8 cellular contexts compared by ENCODE assay signal in the genomic region with DNA sequence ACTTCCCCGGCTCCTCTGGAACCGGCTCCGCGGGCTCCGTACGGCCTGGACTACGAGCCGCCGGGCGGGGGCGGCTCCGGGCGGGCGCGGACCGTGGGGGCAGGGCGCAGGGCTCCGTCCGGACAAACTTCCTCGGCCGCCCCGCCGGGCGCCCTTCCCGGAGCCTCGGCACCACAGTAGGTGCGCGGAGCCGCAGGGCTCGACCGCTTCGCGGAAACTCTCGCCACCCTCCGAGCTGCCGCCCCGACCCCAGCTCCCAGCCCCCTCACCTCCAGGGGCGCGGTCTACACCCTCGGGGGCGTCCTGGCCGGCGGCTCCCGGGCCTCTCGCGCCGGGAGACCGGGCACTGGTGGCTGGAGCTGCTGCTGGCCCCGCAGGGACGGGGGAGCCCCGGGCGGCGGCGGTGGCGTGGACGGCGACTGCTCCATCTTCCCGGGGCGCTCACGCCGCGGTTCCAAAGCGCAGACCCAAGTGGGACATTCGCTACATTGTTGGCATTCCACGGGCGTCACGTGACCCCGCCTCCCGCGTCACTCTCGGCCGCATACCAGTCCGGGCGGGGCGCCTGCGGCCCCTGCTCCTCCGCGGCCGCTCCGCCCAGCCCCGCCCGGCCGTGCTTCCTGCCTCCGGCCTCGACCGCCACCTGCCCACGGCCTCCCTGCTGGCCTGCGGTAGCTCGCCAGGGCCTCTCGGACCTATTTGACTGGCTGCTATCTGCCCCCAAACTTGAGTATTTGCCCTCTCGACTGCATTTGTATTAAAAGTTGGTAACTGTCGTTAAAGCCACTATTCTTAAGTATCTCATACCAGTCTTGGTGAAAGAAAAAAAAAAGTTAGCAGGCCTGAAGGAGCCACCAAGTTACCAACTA. TPM values are rescaled to one million over a fixed set of nuclear protein-coding genes. Genes with fewer than 3 reads are reported as not detected.
A peak's percentile ranks its signal among the peaks of the same experiment; 100 is the strongest.
DNase-seq lines count a peak whose midpoint lies in the region; FAIRE-seq and TF ChIP-seq lines count a peak whose summit lies in the region.

TSS of gene LATS2 (minus strand) at position 510 of the 869 bp plus-strand sequence. CDS start 15,560 bp downstream, outside the sequence.

- H3K79me2 ChIP-seq in keratinocyte (ENCODE audit: control insufficient read depth, insufficient read depth, low read length), result peaks cover 37% of the 10 kb centered on the region

- H3K27ac ChIP-seq in keratinocyte (ENCODE audit: control insufficient read depth, insufficient read depth, low read length), result peak within 1 kb of the TSS; percentile 84

- DNase-seq in HFFc6 (peak; percentile 92), NCI-H1048 (lab: John Stamatoyannopoulos, UW) (peak; percentile 76), choroid plexus epithelial cell (ENCODE audit: low read depth) (peak; percentile 97), keratinocyte (ENCODE audit: low read depth, low spot score) (peak; percentile 58), smooth muscle cell of the brain vasculature (ENCODE audit: low read depth, low spot score) (peak; percentile 75), NCI-H1092 treated with DMSO at 0.1 percent for 48 hours (lab: John Stamatoyannopoulos, UW) (no peak)
- DNase-seq in activated CD4-positive, alpha-beta T cell treated with anti-CD3 and anti-CD28 coated beads for 1 hour, result peak; percentile 39

- no peaks in the 10 kb centered on the region for H3K9me3 Mint-ChIP-seq in HFFc6

- peak; percentile 44 for TF ChIP-seq POLR2A in GM15510 (IDR thresholded peaks at IDR 0.05; ENCODE audit: borderline replicate concordance, extremely low read depth, insufficient read length)

- peaks cover 51% of the 10 kb centered on the region for H3K4me1 Mint-ChIP-seq in HFFc6 (ENCODE audit: low read depth)

- peaks cover 7% of the 10 kb centered on the region for H4K20me1 ChIP-seq in keratinocyte (ENCODE audit: control insufficient read depth, extremely low read depth, insufficient read depth, low read length)

- H3K4me1 ChIP-seq in keratinocyte (ENCODE audit: control insufficient read depth, extremely low read depth, insufficient read depth, low read length), result peaks cover 10% of the 10 kb centered on the region

- H3K9me3 ChIP-seq in keratinocyte (ENCODE audit: control insufficient read depth, low read depth, low read length), result no peaks in the 10 kb centered on the region

- no peaks in the 10 kb centered on the region for H3K27me3 ChIP-seq in keratinocyte (ENCODE audit: control insufficient read depth, extremely low read depth, insufficient read depth, low read length)

- peak within 1 kb of the TSS; percentile 87 for H3K27ac Mint-ChIP-seq in HFFc6

- H3K27me3 Mint-ChIP-seq in HFFc6 (ENCODE audit: insufficient read depth), result peaks cover 9% of the 10 kb centered on the region

- peak within 1 kb of the TSS; percentile 90 for H3K4me3 Mint-ChIP-seq in HFFc6

- TF ChIP-seq CTCF in HFFc6 (IDR thresholded peaks at IDR 0.05) (no peak; the same call in 1 of the 2 replicates), choroid plexus epithelial cell (conservative IDR thresholded peaks at IDR 0.05; ENCODE audit: low read depth, low read length) (peak; percentile 20), keratinocyte (optimal IDR thresholded peaks at IDR 0.05 in 1 of 3, IDR thresholded peaks at IDR 0.05 in 1 of 3, conservative IDR thresholded peaks at IDR 0.05 in 1 of 3; ENCODE audit: extremely low read depth in 1 of 3, insufficient read depth in 2 of 3, low read length in 3 of 3) (peak in 2 of 3 experiments; percentile 6 to 29)

- peaks cover 3% of the 10 kb centered on the region for H3K9me1 ChIP-seq in keratinocyte (ENCODE audit: control insufficient read depth, extremely low read depth, insufficient read depth, low read length)

- H3K4me3 ChIP-seq in choroid plexus epithelial cell (ENCODE audit: low read depth, low read length), result peak within 1 kb of the TSS; percentile 79
- peak within 1 kb of the TSS; percentile 73 to 85 (median 83) for H3K4me3 ChIP-seq in keratinocyte (ENCODE audit: control insufficient read depth in 2 of 3, extremely low read depth in 1 of 3, insufficient read depth in 2 of 3, low read depth in 1 of 3, low read length in 3 of 3)

- peak within 1 kb of the TSS; percentile 83 for H2AFZ ChIP-seq in keratinocyte (ENCODE audit: control insufficient read depth, low read length)

- H3K36me3 Mint-ChIP-seq in HFFc6 (ENCODE audit: low read depth), result peaks cover 30% of the 10 kb centered on the region

- H3K9ac ChIP-seq in keratinocyte (ENCODE audit: control insufficient read depth, extremely low read depth, insufficient read depth, low read length), result peak within 1 kb of the TSS; percentile 87

- peak within 1 kb of the TSS; percentile 80 for H3K4me2 ChIP-seq in keratinocyte (ENCODE audit: control insufficient read depth, extremely low read depth, insufficient read depth, low read depth, low read length)

- no peaks in the 10 kb centered on the region for H3K36me3 ChIP-seq in keratinocyte (ENCODE audit: control insufficient read depth in 2 of 2, extremely low read depth in 1 of 2, insufficient read depth in 2 of 2, low read length in 2 of 2)

- dilution Hi-C loops in keratinocyte (cut with MboI; ENCODE audit: extremely low pct_ligation_motif_present, low sequenced_read_pairs), result no loop called here

- FAIRE-seq in keratinocyte (lab: Jason Lieb, UNC), result no peak

RNA-seq across cellular contexts. Expression of gene LATS2, which starts in this region (rescaled TPM):
- total RNA-seq in HFFc6 (2021; fragmentation: NEBNext Ultra II Directional; extraction: Animal tissue kit (Norgen Biotek cat#: 25700)), result 10 to 100 TPM; 43.5 to 54.8 (median 44.9) TPM
- 5.3 to 9.2 TPM (median 6.7 TPM) in 3 replicates for polyA plus RNA-seq in keratinocyte
- polyA plus RNA-seq in keratinocyte (2011; ENCODE audit: low read depth), result 9.3 TPM
- polyA plus RNA-seq in keratinocyte (2011; cell fraction: cytosol; rRNA removed), result 6.1 and 6.3 TPM in 2 replicates
- 12.7 and 13.3 TPM in 2 replicates for polyA plus RNA-seq in keratinocyte (2011; cell fraction: nucleus; rRNA removed)
- polyA plus RNA-seq in keratinocyte (2012; ENCODE audit: low replicate concordance), result 10.7 and 11.1 TPM in 2 replicates
- polyA minus RNA-seq in keratinocyte, result 7.9 to 14.1 TPM (median 11.0 TPM) in 3 replicates
- 10.0 TPM for polyA minus RNA-seq in keratinocyte (2011; cell fraction: cytosol; rRNA and poly(A)+ RNA removed)
- polyA minus RNA-seq in keratinocyte (2011; cell fraction: nucleus; rRNA and poly(A)+ RNA removed), result 13.7 and 17.0 TPM in 2 replicates
